ENCODE assay signal across 1 cellular context in genomic region chr3:127455541-127456450, GRCh38.
TF ChIP-seq lines count a peak whose summit lies in the region.

No MANE protein-coding gene starts in this region.

TF ChIP-seq in HepG2, 621 proteins besides CTCF, POLR2A, EP300 and RAD21 (continued from another document and continues in another):
- TF ChIP-seq RERE (CRISPR knock-in tag; IDR thresholded peaks at IDR 0.05; ENCODE audit: low read depth): no peak
- TF ChIP-seq MIXL1 (CRISPR knock-in tag; IDR thresholded peaks at IDR 0.05): no peak
- TF ChIP-seq ATAD3A (CRISPR knock-in tag; IDR thresholded peaks at IDR 0.05): no peak
- TF ChIP-seq MLXIP (CRISPR knock-in tag; IDR thresholded peaks at IDR 0.05; ENCODE audit: borderline replicate concordance): no peak
- no peak for TF ChIP-seq SNAI1 (CRISPR knock-in tag; IDR thresholded peaks at IDR 0.05; ENCODE audit: borderline replicate concordance)
- TF ChIP-seq NFAT5 (CRISPR knock-in tag; IDR thresholded peaks at IDR 0.05): no peak
- TF ChIP-seq ZNF850 (CRISPR knock-in tag; conservative IDR thresholded peaks at IDR 0.05): no peak
- no peak for TF ChIP-seq TRIM24 (CRISPR knock-in tag; IDR thresholded peaks at IDR 0.05)
- TF ChIP-seq ATF5 (CRISPR knock-in tag; IDR thresholded peaks at IDR 0.05; ENCODE audit: low read depth): no peak
- TF ChIP-seq ZNF234 (CRISPR knock-in tag; conservative IDR thresholded peaks at IDR 0.05): no peak
- no peak for TF ChIP-seq ZZZ3 (CRISPR knock-in tag; IDR thresholded peaks at IDR 0.05; ENCODE audit: borderline replicate concordance)
- TF ChIP-seq BORCS8-MEF2B (CRISPR knock-in tag; IDR thresholded peaks at IDR 0.05): no peak
- TF ChIP-seq PCBP1 (IDR thresholded peaks at IDR 0.05; ENCODE audit: borderline replicate concordance, low read depth, low read length): no peak
- no peak for TF ChIP-seq SNAPC2 (CRISPR knock-in tag; IDR thresholded peaks at IDR 0.05)
- TF ChIP-seq HMG20B (CRISPR knock-in tag; conservative IDR thresholded peaks at IDR 0.05): no peak
- TF ChIP-seq ZSCAN29 (CRISPR knock-in tag; conservative IDR thresholded peaks at IDR 0.05): no peak
- TF ChIP-seq ZBTB40 (IDR thresholded peaks at IDR 0.05): no peak
- TF ChIP-seq ZBTB40 (CRISPR knock-in tag; IDR thresholded peaks at IDR 0.05): no peak
